In the genomic region with DNA sequence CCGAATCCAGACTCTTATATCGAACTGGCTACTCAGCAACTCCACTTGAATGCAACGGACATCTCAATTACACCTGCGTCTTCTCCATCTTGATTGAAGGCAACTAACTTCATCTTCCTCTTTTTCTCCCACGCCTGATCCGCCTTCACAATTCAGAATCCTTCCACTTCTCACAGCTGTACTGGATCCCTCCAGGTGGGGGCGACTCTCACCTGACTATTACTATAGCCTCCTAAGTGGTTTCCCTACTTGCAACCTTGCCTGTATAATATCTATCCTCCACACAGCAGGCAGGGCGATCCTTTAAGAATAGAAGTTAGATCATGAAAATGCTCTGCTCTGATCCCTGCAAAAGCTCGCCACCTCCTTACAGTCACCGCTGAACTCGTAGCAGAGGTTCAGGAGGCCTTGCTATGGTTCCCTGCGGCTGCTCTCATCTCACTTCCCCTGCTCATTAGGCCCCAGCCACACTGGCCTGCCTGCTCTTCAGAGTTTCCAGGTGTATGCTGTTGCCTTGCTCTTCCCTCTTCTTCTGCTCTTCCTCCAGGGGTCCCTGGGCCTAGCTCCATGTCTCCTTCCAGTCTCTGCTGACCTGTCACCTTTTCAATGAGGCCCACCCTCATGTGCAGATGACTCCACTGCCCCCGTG, we compare ENCODE assay signal across 2 cellular contexts.
TF ChIP-seq lines count a peak whose summit lies in the region.

No MANE protein-coding gene starts in this region.

TF ChIP-seq in HEK293, 187 proteins besides CTCF, POLR2A, EP300 and RAD21 (continued from another document):
- TF ChIP-seq, protein P1, sequence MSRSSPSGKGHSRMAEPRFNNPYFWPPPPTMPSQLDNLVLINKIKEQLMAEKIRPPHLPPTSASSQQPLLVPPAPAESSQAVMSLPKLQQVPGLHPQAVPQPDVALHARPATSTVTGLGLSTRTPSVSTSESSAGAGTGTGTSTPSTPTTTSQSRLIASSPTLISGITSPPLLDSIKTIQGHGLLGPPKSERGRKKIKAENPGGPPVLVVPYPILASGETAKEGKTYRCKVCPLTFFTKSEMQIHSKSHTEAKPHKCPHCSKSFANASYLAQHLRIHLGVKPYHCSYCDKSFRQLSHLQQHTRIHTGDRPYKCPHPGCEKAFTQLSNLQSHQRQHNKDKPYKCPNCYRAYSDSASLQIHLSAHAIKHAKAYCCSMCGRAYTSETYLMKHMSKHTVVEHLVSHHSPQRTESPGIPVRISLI (tag by site-specific recombination; IDR thresholded peaks at IDR 0.05): no peak
- TF ChIP-seq ZNF292 (tag by site-specific recombination; IDR thresholded peaks at IDR 0.05; ENCODE audit: borderline replicate concordance, low read depth) (no peak), ZNF521 (tag by site-specific recombination; IDR thresholded peaks at IDR 0.05) (no peak), SETDB1 (IDR thresholded peaks at IDR 0.05; ENCODE audit: insufficient read length, low read length) (no peak), ZBTB7A (tag by site-specific recombination; IDR thresholded peaks at IDR 0.05; ENCODE audit: low read depth) (no peak)
- TF ChIP-seq, protein P2, sequence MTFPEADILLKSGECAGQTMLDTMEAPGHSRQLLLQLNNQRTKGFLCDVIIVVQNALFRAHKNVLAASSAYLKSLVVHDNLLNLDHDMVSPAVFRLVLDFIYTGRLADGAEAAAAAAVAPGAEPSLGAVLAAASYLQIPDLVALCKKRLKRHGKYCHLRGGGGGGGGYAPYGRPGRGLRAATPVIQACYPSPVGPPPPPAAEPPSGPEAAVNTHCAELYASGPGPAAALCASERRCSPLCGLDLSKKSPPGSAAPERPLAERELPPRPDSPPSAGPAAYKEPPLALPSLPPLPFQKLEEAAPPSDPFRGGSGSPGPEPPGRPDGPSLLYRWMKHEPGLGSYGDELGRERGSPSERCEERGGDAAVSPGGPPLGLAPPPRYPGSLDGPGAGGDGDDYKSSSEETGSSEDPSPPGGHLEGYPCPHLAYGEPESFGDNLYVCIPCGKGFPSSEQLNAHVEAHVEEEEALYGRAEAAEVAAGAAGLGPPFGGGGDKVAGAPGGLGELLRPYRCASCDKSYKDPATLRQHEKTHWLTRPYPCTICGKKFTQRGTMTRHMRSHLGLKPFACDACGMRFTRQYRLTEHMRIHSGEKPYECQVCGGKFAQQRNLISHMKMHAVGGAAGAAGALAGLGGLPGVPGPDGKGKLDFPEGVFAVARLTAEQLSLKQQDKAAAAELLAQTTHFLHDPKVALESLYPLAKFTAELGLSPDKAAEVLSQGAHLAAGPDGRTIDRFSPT (tag by site-specific recombination; IDR thresholded peaks at IDR 0.05): no peak
- TF ChIP-seq, protein P3, sequence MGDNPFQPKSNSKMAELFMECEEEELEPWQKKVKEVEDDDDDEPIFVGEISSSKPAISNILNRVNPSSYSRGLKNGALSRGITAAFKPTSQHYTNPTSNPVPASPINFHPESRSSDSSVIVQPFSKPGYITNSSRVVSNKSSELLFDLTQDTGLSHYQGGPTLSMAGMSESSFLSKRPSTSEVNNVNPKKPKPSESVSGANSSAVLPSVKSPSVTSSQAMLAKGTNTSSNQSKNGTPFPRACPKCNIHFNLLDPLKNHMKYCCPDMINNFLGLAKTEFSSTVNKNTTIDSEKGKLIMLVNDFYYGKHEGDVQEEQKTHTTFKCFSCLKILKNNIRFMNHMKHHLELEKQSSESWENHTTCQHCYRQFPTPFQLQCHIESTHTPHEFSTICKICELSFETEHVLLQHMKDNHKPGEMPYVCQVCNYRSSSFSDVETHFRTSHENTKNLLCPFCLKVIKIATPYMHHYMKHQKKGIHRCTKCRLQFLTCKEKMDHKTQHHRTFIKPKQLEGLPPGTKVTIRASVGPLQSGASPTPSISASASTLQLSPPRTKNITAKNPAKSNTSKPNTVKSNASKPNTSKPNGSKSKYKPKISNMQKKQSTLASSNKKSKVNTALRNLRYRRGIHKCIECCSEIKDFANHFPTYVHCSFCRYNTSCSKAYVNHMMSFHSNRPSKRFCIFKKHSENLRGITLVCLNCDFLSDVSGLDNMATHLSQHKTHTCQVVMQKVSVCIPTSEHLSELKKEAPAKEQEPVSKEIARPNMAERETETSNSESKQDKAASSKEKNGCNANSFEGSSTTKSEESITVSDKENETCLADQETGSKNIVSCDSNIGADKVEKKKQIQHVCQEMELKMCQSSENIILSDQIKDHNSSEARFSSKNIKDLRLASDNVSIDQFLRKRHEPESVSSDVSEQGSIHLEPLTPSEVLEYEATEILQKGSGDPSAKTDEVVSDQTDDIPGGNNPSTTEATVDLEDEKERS (tag by site-specific recombination; IDR thresholded peaks at IDR 0.05): no peak
- TF ChIP-seq, protein P4, sequence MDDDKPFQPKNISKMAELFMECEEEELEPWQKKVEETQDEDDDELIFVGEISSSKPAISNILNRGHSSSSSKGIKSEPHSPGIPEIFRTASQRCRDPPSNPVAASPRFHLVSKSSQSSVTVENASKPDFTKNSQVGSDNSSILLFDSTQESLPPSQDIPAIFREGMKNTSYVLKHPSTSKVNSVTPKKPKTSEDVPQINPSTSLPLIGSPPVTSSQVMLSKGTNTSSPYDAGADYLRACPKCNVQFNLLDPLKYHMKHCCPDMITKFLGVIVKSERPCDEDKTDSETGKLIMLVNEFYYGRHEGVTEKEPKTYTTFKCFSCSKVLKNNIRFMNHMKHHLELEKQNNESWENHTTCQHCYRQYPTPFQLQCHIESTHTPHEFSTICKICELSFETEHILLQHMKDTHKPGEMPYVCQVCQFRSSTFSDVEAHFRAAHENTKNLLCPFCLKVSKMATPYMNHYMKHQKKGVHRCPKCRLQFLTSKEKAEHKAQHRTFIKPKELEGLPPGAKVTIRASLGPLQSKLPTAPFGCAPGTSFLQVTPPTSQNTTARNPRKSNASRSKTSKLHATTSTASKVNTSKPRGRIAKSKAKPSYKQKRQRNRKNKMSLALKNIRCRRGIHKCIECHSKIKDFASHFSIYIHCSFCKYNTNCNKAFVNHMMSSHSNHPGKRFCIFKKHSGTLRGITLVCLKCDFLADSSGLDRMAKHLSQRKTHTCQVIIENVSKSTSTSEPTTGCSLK (tag by site-specific recombination; IDR thresholded peaks at IDR 0.05): no peak

TF ChIP-seq in SK-N-SH, 30 proteins besides CTCF, POLR2A, EP300 and RAD21 (continued from another document):
- TF ChIP-seq, protein P5, sequence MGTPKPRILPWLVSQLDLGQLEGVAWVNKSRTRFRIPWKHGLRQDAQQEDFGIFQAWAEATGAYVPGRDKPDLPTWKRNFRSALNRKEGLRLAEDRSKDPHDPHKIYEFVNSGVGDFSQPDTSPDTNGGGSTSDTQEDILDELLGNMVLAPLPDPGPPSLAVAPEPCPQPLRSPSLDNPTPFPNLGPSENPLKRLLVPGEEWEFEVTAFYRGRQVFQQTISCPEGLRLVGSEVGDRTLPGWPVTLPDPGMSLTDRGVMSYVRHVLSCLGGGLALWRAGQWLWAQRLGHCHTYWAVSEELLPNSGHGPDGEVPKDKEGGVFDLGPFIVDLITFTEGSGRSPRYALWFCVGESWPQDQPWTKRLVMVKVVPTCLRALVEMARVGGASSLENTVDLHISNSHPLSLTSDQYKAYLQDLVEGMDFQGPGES (IDR thresholded peaks at IDR 0.05; ENCODE audit: low read depth, low read length): no peak
- TF ChIP-seq ELF1 (IDR thresholded peaks at IDR 0.05) (no peak), POLR2AphosphoS5 (IDR thresholded peaks at IDR 0.05; ENCODE audit: low read depth, low read length) (no peak), GATA2 (CRISPR knock-in tag; IDR thresholded peaks at IDR 0.05) (no peak), FOSL2 (IDR thresholded peaks at IDR 0.05; ENCODE audit: borderline replicate concordance, low read depth) (no peak), TAF1 (IDR thresholded peaks at IDR 0.05; ENCODE audit: borderline replicate concordance, low read depth, low read length) (no peak), TEAD4 (IDR thresholded peaks at IDR 0.05; ENCODE audit: borderline replicate concordance, insufficient read depth) (no peak), RXRA (IDR thresholded peaks at IDR 0.05; ENCODE audit: borderline replicate concordance, low read depth) (no peak), GABPA (IDR thresholded peaks at IDR 0.05; ENCODE audit: low read depth) (no peak)
- TF ChIP-seq, protein P6, sequence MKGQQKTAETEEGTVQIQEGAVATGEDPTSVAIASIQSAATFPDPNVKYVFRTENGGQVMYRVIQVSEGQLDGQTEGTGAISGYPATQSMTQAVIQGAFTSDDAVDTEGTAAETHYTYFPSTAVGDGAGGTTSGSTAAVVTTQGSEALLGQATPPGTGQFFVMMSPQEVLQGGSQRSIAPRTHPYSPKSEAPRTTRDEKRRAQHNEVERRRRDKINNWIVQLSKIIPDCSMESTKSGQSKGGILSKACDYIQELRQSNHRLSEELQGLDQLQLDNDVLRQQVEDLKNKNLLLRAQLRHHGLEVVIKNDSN (IDR thresholded peaks at IDR 0.05; ENCODE audit: borderline replicate concordance, low read depth): no peak
TF ChIP-seq in SK-N-SH: peak in this region for 0.
